ENCODE assay signal across 10 cellular contexts in genomic region chr11:48004456-48004855, GRCh38. TPM values are rescaled to one million over a fixed set of nuclear protein-coding genes. Genes with fewer than 3 reads are reported as not detected.
A peak's percentile ranks its signal among the peaks of the same experiment; 100 is the strongest.
DNase-seq lines count a peak whose midpoint lies in the region; ATAC-seq lines count a peak whose summit lies in the region.
"Had no signal": no experiment of that assay in that cellular context is flagged by ENCODE, and none has a peak within 500 bp of the region (broad histone marks: within the 10 kb centered on the region; RNA-seq: fewer than 3 reads in every experiment).

No MANE protein-coding gene starts in this region.

- H3K27me3 Mint-ChIP-seq in activated T-cell treated with anti-CD3 and anti-CD28 coated beads, Interleukin-2, amount 50 U/mL, for 24 hours: no peaks in the 10 kb centered on the region
- no peaks in the 10 kb centered on the region for H3K27me3 Mint-ChIP-seq in T-cell
- H3K27me3 Mint-ChIP-seq in effector memory CD8-positive, alpha-beta T cell: no peaks in the 10 kb centered on the region

- DNase-seq in activated T-cell treated with anti-CD3 and anti-CD28 coated beads, Interleukin-2, amount 50 U/mL, for 24 hours: no peak
- DNase-seq in activated T-cell treated with anti-CD3 and anti-CD28 coated beads for 4 hours (no peak), T-cell (no peak), pons (ENCODE audit: low spot score) (no peak), mucosa of gallbladder (ENCODE audit: low spot score) (no peak)
- DNase-seq in effector memory CD8-positive, alpha-beta T cell: no peak
- no peak for DNase-seq in stimulated activated effector memory CD8-positive, alpha-beta T cell treated with anti-CD3 and anti-CD28 coated beads, Interleukin-12 subunit alpha, Interleukin-12 subunit beta, amount 100 ng/mL, for 72 hours (ENCODE audit: low spot score in 2 of 2)
- no peak for DNase-seq in stimulated activated naive CD4-positive, alpha-beta T cell (lab: John Stamatoyannopoulos, UW)
- DNase-seq: activated CD4-positive, CD25-positive, alpha-beta regulatory T cell; colonic mucosa had no signal

- POLR2A ChIA-PET in T-cell (lab: Charles Lee): interaction anchor here in 1 of 2 donors (1.1 kb wide), 1 partner anchor 9 kb away, joined by 3 read pairs; no protein-coding TSS in a partner anchor

- H3K4me1 Mint-ChIP-seq in activated T-cell treated with anti-CD3 and anti-CD28 coated beads, Interleukin-2, amount 50 U/mL, for 24 hours (ENCODE audit: low read depth): peaks cover 87% of the 10 kb centered on the region
- peaks cover 74 to 93% (median 82%) of the 10 kb centered on the region in 3 donors for H3K4me1 Mint-ChIP-seq in T-cell
- H3K4me1 Mint-ChIP-seq in effector memory CD8-positive, alpha-beta T cell (ENCODE audit: low read depth in 2 of 2): peaks cover 61 to 71% of the 10 kb centered on the region in 2 donors
- peaks cover 82% of the 10 kb centered on the region for H3K4me1 Mint-ChIP-seq in stimulated activated effector memory CD8-positive, alpha-beta T cell treated with anti-CD3 and anti-CD28 coated beads, Interleukin-12 subunit alpha, Interleukin-12 subunit beta, amount 100 ng/mL, for 72 hours

- CTCF ChIA-PET in T-cell (lab: Charles Lee): interaction anchor here in 1 of 2 donors (1.2 kb wide), 1 partner anchor 21 kb away, joined by 3 read pairs; no protein-coding TSS in a partner anchor

- H3K4me3 Mint-ChIP-seq in activated T-cell treated with anti-CD3 and anti-CD28 coated beads, Interleukin-2, amount 50 U/mL, for 24 hours: peak overlapping the region; percentile 73
- peak overlapping the region; percentile 28 to 79 (median 47) for H3K4me3 Mint-ChIP-seq in T-cell
- peak overlapping the region; percentile 66 to 85 for H3K4me3 Mint-ChIP-seq in effector memory CD8-positive, alpha-beta T cell
- peak overlapping the region; percentile 73 for H3K4me3 Mint-ChIP-seq in stimulated activated effector memory CD8-positive, alpha-beta T cell treated with anti-CD3 and anti-CD28 coated beads, Interleukin-12 subunit alpha, Interleukin-12 subunit beta, amount 100 ng/mL, for 72 hours

- H3K27ac Mint-ChIP-seq in activated T-cell treated with anti-CD3 and anti-CD28 coated beads, Interleukin-2, amount 50 U/mL, for 24 hours: peak overlapping the region; percentile 100
- peak overlapping the region; percentile 97 to 99 for H3K27ac Mint-ChIP-seq in T-cell
- peak overlapping the region; percentile 91 to 98 for H3K27ac Mint-ChIP-seq in effector memory CD8-positive, alpha-beta T cell
- peak overlapping the region; percentile 96 for H3K27ac Mint-ChIP-seq in stimulated activated effector memory CD8-positive, alpha-beta T cell treated with anti-CD3 and anti-CD28 coated beads, Interleukin-12 subunit alpha, Interleukin-12 subunit beta, amount 100 ng/mL, for 72 hours

- no peak for ATAC-seq in T-cell (replicated peaks in 1 of 4)
- no peak for ATAC-seq in effector memory CD8-positive, alpha-beta T cell (replicated peaks)
- ATAC-seq in stimulated activated effector memory CD8-positive, alpha-beta T cell treated with anti-CD3 and anti-CD28 coated beads, Interleukin-12 subunit alpha, Interleukin-12 subunit beta, amount 100 ng/mL, for 72 hours: no peak

- H3K36me3 Mint-ChIP-seq in activated T-cell treated with anti-CD3 and anti-CD28 coated beads, Interleukin-2, amount 50 U/mL, for 24 hours (ENCODE audit: low read depth): peaks cover 14% of the 10 kb centered on the region
- H3K36me3 Mint-ChIP-seq in T-cell: no peaks in the 10 kb centered on the region
- H3K36me3 Mint-ChIP-seq in effector memory CD8-positive, alpha-beta T cell (ENCODE audit: insufficient read depth): peaks cover 36% of the 10 kb centered on the region
- H3K36me3 Mint-ChIP-seq in stimulated activated effector memory CD8-positive, alpha-beta T cell treated with anti-CD3 and anti-CD28 coated beads, Interleukin-12 subunit alpha, Interleukin-12 subunit beta, amount 100 ng/mL, for 72 hours: peaks cover 40% of the 10 kb centered on the region

- no peaks in the 10 kb centered on the region for H3K9me3 Mint-ChIP-seq in activated T-cell treated with anti-CD3 and anti-CD28 coated beads, Interleukin-2, amount 50 U/mL, for 24 hours
- no peaks in the 10 kb centered on the region for H3K9me3 Mint-ChIP-seq in T-cell
- H3K9me3 Mint-ChIP-seq in effector memory CD8-positive, alpha-beta T cell: no peaks in the 10 kb centered on the region
- no peaks in the 10 kb centered on the region for H3K9me3 Mint-ChIP-seq in stimulated activated effector memory CD8-positive, alpha-beta T cell treated with anti-CD3 and anti-CD28 coated beads, Interleukin-12 subunit alpha, Interleukin-12 subunit beta, amount 100 ng/mL, for 72 hours

RNA-seq across cellular contexts. Expression of gene PTPRJ, which starts 24.1 kb away (rescaled TPM):
- total RNA-seq in T-cell (10 to 100 TPM; 44.8 to 71.0 (median 57.9) TPM), mucosa of gallbladder (53.4 TPM)
